22 cellular contexts compared by ENCODE assay signal in genomic region chr19:2608602-2608922, GRCh38.
DNase-seq lines count a peak whose midpoint lies in the region; ATAC-seq lines count a peak whose summit lies in the region.
"Had no signal": no experiment of that assay in that cellular context is flagged by ENCODE, and none has a peak within 500 bp of the region (broad histone marks: within the 10 kb centered on the region; RNA-seq: fewer than 3 reads in every experiment).

No MANE protein-coding gene starts in this region.

- DNase-seq in CD8-positive, alpha-beta memory T cell = no peak
- DNase-seq in Karpas-422 (peak; percentile 34), NCI-H774 (lab: John Stamatoyannopoulos, UW) (no peak), NCI-H526 treated with DMSO at 0.1 percent for 48 hours (lab: John Stamatoyannopoulos, UW) (no peak)
- DNase-seq in central memory CD8-positive, alpha-beta T cell (ENCODE audit: low spot score in 2 of 2) = no peak
- DNase-seq: EL, mesenchymal stem cell, MG63, NCI-H1436 treated with DMSO at 0.1 percent for 48 hours, NCI-H526, OCI-M1, SHP77 treated with DMSO at 0.1 percent for 48 hours had no signal

- H3K36me3 ChIP-seq in BLaER1 (peaks cover 38% of the 10 kb centered on the region), Karpas-422 (ENCODE audit: insufficient read depth, low read length) (no peaks in the 10 kb centered on the region)
- no peaks in the 10 kb centered on the region for H3K36me3 ChIP-seq in CD8-positive, alpha-beta memory T cell (ENCODE audit: insufficient read depth, low read length)
- H3K36me3 ChIP-seq: MG63, thyroid gland had no signal

- H3K27ac Mint-ChIP-seq in CD8-positive, alpha-beta memory T cell = peak overlapping the region in 7 of 8 donors; percentile 44 to 94 (median 90)
- peak overlapping the region; percentile 73 for H3K27ac Mint-ChIP-seq in central memory CD8-positive, alpha-beta T cell (ENCODE audit: low read depth)
- H3K27ac Mint-ChIP-seq: GM23338, nephron had no signal

- H3K4me2 ChIP-seq in BLaER1 = 0 out of 2 replicates have a peak overlapping the region, but pooled peaks have one; percentile 89
- H3K4me2 ChIP-seq in Karpas-422 (ENCODE audit: low read depth, low read length, poor library complexity, severe bottlenecking) = no peak overlapping the region
- H3K4me2 ChIP-seq: GM23338 had no signal

- H2AFZ ChIP-seq in Karpas-422 (ENCODE audit: low read length) = no peak overlapping the region
- H2AFZ ChIP-seq: GM23338 had no signal

- peaks cover 75% of the 10 kb centered on the region for H4K20me1 ChIP-seq in BLaER1
- 0 out of 2 replicates have a peak, but pooled peaks cover 5% of the 10 kb centered on the region for H4K20me1 ChIP-seq in Karpas-422 (ENCODE audit: insufficient read depth, low read depth, low read length)

- H3K4me3 ChIP-seq in BLaER1 (no peak overlapping the region), Karpas-422 (ENCODE audit: low read length) (no peak overlapping the region)
- no peak overlapping the region for H3K4me3 ChIP-seq in CD8-positive, alpha-beta memory T cell (ENCODE audit: low read length)
- H3K4me3 ChIP-seq: GM23338, MG63, thyroid gland had no signal

- H3K4me3 Mint-ChIP-seq in CD8-positive, alpha-beta memory T cell = peak overlapping the region in 3 of 7 donors; percentile 12 to 59 (median 58)
- H3K4me3 Mint-ChIP-seq in central memory CD8-positive, alpha-beta T cell = peak overlapping the region; percentile 67
- H3K4me3 Mint-ChIP-seq: GM23338, nephron had no signal

- peaks cover 0 to 5% of the 10 kb centered on the region in 2 donors for H3K27me3 Mint-ChIP-seq in CD8-positive, alpha-beta memory T cell
- H3K27me3 Mint-ChIP-seq in central memory CD8-positive, alpha-beta T cell = no peaks in the 10 kb centered on the region
- H3K27me3 Mint-ChIP-seq: brain had no signal

- H3K9me3 Mint-ChIP-seq in CD8-positive, alpha-beta memory T cell = no peaks in the 10 kb centered on the region
- H3K9me3 Mint-ChIP-seq in central memory CD8-positive, alpha-beta T cell = no peaks in the 10 kb centered on the region
- H3K9me3 Mint-ChIP-seq: activated T-cell treated with anti-CD3 and anti-CD28 coated beads, Interleukin-2, amount 50 U/mL, for 4 hours; nephron; T-helper 1 cell treated with Interleukin-12 subunit alpha and Interleukin-12 subunit beta and Interleukin-4 antibody, amounts not matched to agents 30 μg/mL and 1 μg/mL, for 36 hours had no signal

- no peaks in the 10 kb centered on the region for H3K79me2 ChIP-seq in Karpas-422 (ENCODE audit: low read length)
- H3K79me2 ChIP-seq: parathyroid adenoma had no signal

- peaks cover 26 to 36% (median 28%) of the 10 kb centered on the region in 3 donors for H3K4me1 Mint-ChIP-seq in CD8-positive, alpha-beta memory T cell
- H3K4me1 Mint-ChIP-seq in central memory CD8-positive, alpha-beta T cell = peaks cover 21% of the 10 kb centered on the region

- peaks cover 74% of the 10 kb centered on the region for H3K4me1 ChIP-seq in BLaER1
- H3K4me1 ChIP-seq in CD8-positive, alpha-beta memory T cell (ENCODE audit: insufficient read depth, low read length) = peaks cover 20% of the 10 kb centered on the region
- H3K4me1 ChIP-seq in Karpas-422 (ENCODE audit: low read length) = peaks cover 30% of the 10 kb centered on the region

- H3K27me3 ChIP-seq in BLaER1 (no peaks in the 10 kb centered on the region), Karpas-422 (ENCODE audit: low read length) (no peaks in the 10 kb centered on the region)
- no peaks in the 10 kb centered on the region for H3K27me3 ChIP-seq in CD8-positive, alpha-beta memory T cell (ENCODE audit: insufficient read depth, low read length, poor library complexity, severe bottlenecking)
- H3K27me3 ChIP-seq: MG63, thyroid gland had no signal

- H3K27ac ChIP-seq in BLaER1 (no peak overlapping the region), Karpas-422 (ENCODE audit: low read length) (no peak overlapping the region)
- H3K27ac ChIP-seq in CD8-positive, alpha-beta memory T cell (ENCODE audit: low read depth, low read length) = no peak overlapping the region
- H3K27ac ChIP-seq: parathyroid adenoma, thyroid gland had no signal

- CTCF ChIA-PET in CD8-positive, alpha-beta memory T cell (lab: Charles Lee) = interaction anchor here (3.7 to 8.1 kb wide), 5 partner anchors 7 to 135 kb away, joined by 17 to 111 read pairs (median 49); partner anchors contain the start of gene GADD45B

- H3K36me3 Mint-ChIP-seq in CD8-positive, alpha-beta memory T cell = no peaks in the 10 kb centered on the region
- peaks cover 15% of the 10 kb centered on the region for H3K36me3 Mint-ChIP-seq in central memory CD8-positive, alpha-beta T cell (ENCODE audit: insufficient read depth)

- H3K9ac ChIP-seq in BLaER1 = no peak overlapping the region
- no peak overlapping the region for H3K9ac ChIP-seq in Karpas-422 (ENCODE audit: low read length)
- H3K9ac ChIP-seq: parathyroid adenoma had no signal

- no peaks in the 10 kb centered on the region for H3K9me2 ChIP-seq in Karpas-422 (replicated peaks; ENCODE audit: insufficient read depth, low read length)

- no peak for ATAC-seq in central memory CD8-positive, alpha-beta T cell (replicated peaks; ENCODE audit: extremely low read depth, poor library complexity, severe bottlenecking)
- ATAC-seq in HG03521 (IDR thresholded peaks at IDR 0.05; ENCODE audit: unreplicated experiment) = no peak
- ATAC-seq: GM23338, sciatic nerve had no signal

- H3K9me3 ChIP-seq in BLaER1 = peaks cover 12% of the 10 kb centered on the region; the same call in 1 of the 2 replicates
- no peaks in the 10 kb centered on the region for H3K9me3 ChIP-seq in CD8-positive, alpha-beta memory T cell (ENCODE audit: low read length)
- no peaks in the 10 kb centered on the region for H3K9me3 ChIP-seq in Karpas-422 (ENCODE audit: low read length)
- H3K9me3 ChIP-seq: MG63, thyroid gland had no signal

- POLR2A ChIA-PET in CD8-positive, alpha-beta memory T cell (lab: Charles Lee) = interaction anchor here (1.6 to 4.8 kb wide), 3 partner anchors 9 to 132 kb away, joined by 7 to 101 read pairs (median 10); partner anchors contain the start of gene GADD45B
